ENCODE assay signal across 8 cellular contexts in genomic region chr3:58305882-58306661, GRCh38. TPM values are rescaled to one million over a fixed set of nuclear protein-coding genes. Genes with fewer than 3 reads are reported as not detected.
DNase-seq lines count a peak whose midpoint lies in the region; FAIRE-seq and TF ChIP-seq lines count a peak whose summit lies in the region.

TSS of gene HTD2 (plus strand) at chr3:58306520. CDS start at chr3:58317614, 11,094 bp downstream.
TSS of gene RPP14 (plus strand) at chr3:58306245. CDS start at chr3:58310330, 4,085 bp downstream.

- FAIRE-seq in frontal cortex (lab: Jason Lieb, UNC) = peak; percentile 6

- H3K9me3 Mint-ChIP-seq in HFFc6 = no peaks in the 10 kb centered on the region
- peaks cover 3% of the 10 kb centered on the region for H3K9me3 Mint-ChIP-seq in activated naive CD4-positive, alpha-beta T cell treated with anti-CD3 and anti-CD28 coated beads, Interleukin-2, amount 10 ng/mL, durations not matched to agents 7 days and 5 days

- peak within 1 kb of the TSS; percentile 87 to 91 for H3K4me3 ChIP-seq in neutrophil (ENCODE audit: low read depth in 1 of 2, low read length in 1 of 2)

- H3K27me3 ChIP-seq in neutrophil = peaks cover 17% of the 10 kb centered on the region

- H3K36me3 Mint-ChIP-seq in HFFc6 (ENCODE audit: low read depth) = peaks cover 16% of the 10 kb centered on the region
- H3K36me3 Mint-ChIP-seq in activated naive CD4-positive, alpha-beta T cell treated with anti-CD3 and anti-CD28 coated beads, Interleukin-2, amount 10 ng/mL, durations not matched to agents 7 days and 5 days = peaks cover 12% of the 10 kb centered on the region

- peak; percentile 98 for TF ChIP-seq CTCF in GM10248 (IDR thresholded peaks at IDR 0.05; ENCODE audit: control extremely low read depth, extremely low read depth, low read depth, missing control alignments)
- peak; percentile 97 for TF ChIP-seq CTCF in HFFc6 (IDR thresholded peaks at IDR 0.05)
- TF ChIP-seq CTCF in neutrophil (IDR thresholded peaks at IDR 0.05) = peak; percentile 98

- CTCF ChIA-PET in GM10248 (lab: Yijun Ruan, JAX) = interaction anchor here (0.5 to 19.6 kb wide), 89 partner anchors 11 to 1484 kb away, joined by 3 to 560 read pairs (median 4); partner anchors contain the start of genes ABHD6, ACOX2, FLNB and KCTD6
- CTCF ChIA-PET in activated naive CD4-positive, alpha-beta T cell treated with anti-CD3 and anti-CD28 coated beads, Interleukin-2, amount 10 ng/mL, durations not matched to agents 7 days and 5 days (lab: Charles Lee) = interaction anchor here (0.6 to 4.5 kb wide), 46 partner anchors 9 to 344 kb away, joined by 3 to 54 read pairs (median 4); partner anchors contain the start of genes ABHD6, KCTD6 and PXK

- H3K27ac Mint-ChIP-seq in HFFc6 = peak within 1 kb of the TSS; percentile 99
- peak within 1 kb of the TSS; percentile 99 for H3K27ac Mint-ChIP-seq in activated naive CD4-positive, alpha-beta T cell treated with anti-CD3 and anti-CD28 coated beads, Interleukin-2, amount 10 ng/mL, durations not matched to agents 7 days and 5 days

- peaks cover 5% of the 10 kb centered on the region for H3K27me3 Mint-ChIP-seq in HFFc6 (ENCODE audit: insufficient read depth)
- peaks cover 22% of the 10 kb centered on the region for H3K27me3 Mint-ChIP-seq in activated naive CD4-positive, alpha-beta T cell treated with anti-CD3 and anti-CD28 coated beads, Interleukin-2, amount 10 ng/mL, durations not matched to agents 7 days and 5 days

- peaks cover 17 to 18% of the 10 kb centered on the region in 2 experiments for H3K4me1 ChIP-seq in neutrophil (ENCODE audit: control insufficient read depth in 1 of 2, insufficient read depth in 1 of 2, low read depth in 1 of 2, low read length in 1 of 2)

- no peaks in the 10 kb centered on the region for H3K9me3 ChIP-seq in neutrophil

- POLR2A ChIA-PET in GM10248 (lab: Yijun Ruan, JAX) = interaction anchor here (0.9 to 2.5 kb wide), 7 partner anchors 19 to 118 kb away, joined by 3 to 6 read pairs (median 4); no protein-coding TSS in a partner anchor

- H3K4me1 Mint-ChIP-seq in HFFc6 (ENCODE audit: low read depth) = peaks cover 24% of the 10 kb centered on the region
- H3K4me1 Mint-ChIP-seq in activated naive CD4-positive, alpha-beta T cell treated with anti-CD3 and anti-CD28 coated beads, Interleukin-2, amount 10 ng/mL, durations not matched to agents 7 days and 5 days = peaks cover 36% of the 10 kb centered on the region

- peak within 1 kb of the TSS; percentile 93 for H3K4me3 Mint-ChIP-seq in HFFc6
- peak within 1 kb of the TSS; percentile 94 for H3K4me3 Mint-ChIP-seq in activated naive CD4-positive, alpha-beta T cell treated with anti-CD3 and anti-CD28 coated beads, Interleukin-2, amount 10 ng/mL, durations not matched to agents 7 days and 5 days

- peak within 1 kb of the TSS; percentile 98 for H3K27ac ChIP-seq in neutrophil

- DNase-seq in GM10248 (ENCODE audit: extremely low spot score) = peak; percentile 96
- peak; percentile 95 for DNase-seq in HFFc6
- peak; percentile 94 for DNase-seq in NAMALWA (ENCODE audit: low spot score)
- DNase-seq in SK-N-DZ (ENCODE audit: low spot score) = peak; percentile 95
- DNase-seq in activated naive CD4-positive, alpha-beta T cell treated with anti-CD3 and anti-CD28 coated beads, Interleukin-2, amount 10 ng/mL, durations not matched to agents 7 days and 5 days = peak; percentile 99
- DNase-seq in frontal cortex (ENCODE audit: low spot score in 2 of 2) = peak; percentile 93
- peak; percentile 98 for DNase-seq in superior temporal gyrus (ENCODE audit: extremely low spot score)

- H3K36me3 ChIP-seq in neutrophil = peaks cover 8% of the 10 kb centered on the region

RNA-seq across cellular contexts. Expression of gene HTD2, which starts in this region (rescaled TPM):
- 1 to 10 TPM; 5.1 to 8.7 (median 6.3) TPM for total RNA-seq in HFFc6 (2021; fragmentation: NEBNext Ultra II Directional; extraction: Animal tissue kit (Norgen Biotek cat#: 25700))
- polyA plus RNA-seq in SK-N-DZ (2014; cell fraction: cytosol; rRNA removed) = 20.5 and 22.1 TPM in 2 replicates
- 6.5 and 11.0 TPM in 2 replicates for polyA plus RNA-seq in SK-N-DZ (2014; cell fraction: nucleus; rRNA removed)
- total RNA-seq in frontal cortex = 6.5 TPM

RNA-seq across cellular contexts. Expression of gene RPP14, which starts in this region (rescaled TPM):
- 10 to 100 TPM; 14.5 to 19.9 (median 16.0) TPM for total RNA-seq in HFFc6 (2021; fragmentation: NEBNext Ultra II Directional; extraction: Animal tissue kit (Norgen Biotek cat#: 25700))
- 13.4 and 15.2 TPM in 2 replicates for polyA plus RNA-seq in SK-N-DZ (2014; cell fraction: cytosol; rRNA removed)
- polyA plus RNA-seq in SK-N-DZ (2014; cell fraction: nucleus; rRNA removed) = 8.3 and 11.4 TPM in 2 replicates
- 18.8 TPM for total RNA-seq in frontal cortex

Comparison
In these comparisons a context has a peak if more than half of its experiments do, and no peak if none do; other contexts are left out.
1. Peak in every context shown above with its lines: DNase-seq, H3K4me3 ChIP-seq and H3K27ac ChIP-seq.